In the genomic region with DNA sequence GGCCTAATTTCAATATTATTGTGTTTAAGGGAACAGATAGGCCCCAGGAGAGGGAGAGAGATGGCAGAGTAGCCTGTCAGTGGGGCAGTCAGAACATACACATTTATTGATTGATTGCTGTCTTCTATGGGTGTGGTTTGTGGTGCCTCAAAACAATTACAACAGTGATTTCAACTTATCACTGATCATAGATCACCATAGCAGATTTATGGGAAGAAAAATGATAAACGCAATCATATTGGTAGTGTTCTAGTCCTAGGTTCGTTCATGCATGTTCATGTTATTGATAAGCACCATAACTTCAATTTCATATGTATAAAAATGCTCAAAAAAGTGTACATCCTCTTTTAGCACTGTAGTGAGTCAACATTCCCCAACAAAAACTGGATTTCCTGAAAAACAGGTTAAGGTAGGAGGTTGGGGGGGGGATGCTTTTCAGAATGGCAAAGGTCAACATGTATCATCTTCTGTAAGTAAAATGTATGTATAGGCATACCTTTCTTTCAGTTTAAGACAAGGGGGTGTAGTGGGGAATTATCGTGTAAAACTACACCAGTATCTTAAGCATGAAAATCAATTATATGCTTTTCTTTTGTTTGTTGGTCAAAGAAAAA, we compare ENCODE assay signal across 7 cellular contexts. TPM values are rescaled to one million over a fixed set of nuclear protein-coding genes. Genes with fewer than 3 reads are reported as not detected.
DNase-seq lines count a peak whose midpoint lies in the region; ATAC-seq and TF ChIP-seq lines count a peak whose summit lies in the region.

No MANE protein-coding gene starts in this region.

- TF ChIP-seq POLR2A in spleen (IDR thresholded peaks at IDR 0.05): no peak

- CTCF ChIA-PET in activated B cell treated with CpG ODN at 0.5 μM for 24 hours (lab: Charles Lee): interaction anchor here (1.8 kb wide), 1 partner anchor 111 kb away, joined by 9 read pairs; the partner anchor contains the start of gene FGFBP3

- WGBS in right cardiac atrium: 45% methylated on average over 3 of the region's 3 CpGs
- 46 to 59% (median 52%) methylated on average over 3 of the region's 3 CpGs for WGBS in spleen, 5 donors

- POLR2A ChIA-PET in activated B cell treated with CpG ODN at 0.5 μM for 24 hours (lab: Charles Lee): interaction anchor here (1.0 to 4.3 kb wide), 5 partner anchors 111 to 794 kb away, joined by 3 to 28 read pairs (median 7); partner anchors contain the start of gene BTAF1

- no peaks in the 10 kb centered on the region for H3K9me3 Mint-ChIP-seq in activated B cell treated with CpG ODN at 0.5 μM for 24 hours

- peaks cover 0 to 11% (median 0%) of the 10 kb centered on the region in 6 donors for H3K36me3 ChIP-seq in spleen

- ATAC-seq in activated B cell treated with CpG ODN at 0.5 μM for 24 hours (ENCODE audit: low read depth) (no peak), right cardiac atrium (no peak)

- no peaks in the 10 kb centered on the region for H3K27me3 Mint-ChIP-seq in activated B cell treated with CpG ODN at 0.5 μM for 24 hours

- H3K4me3 Mint-ChIP-seq in activated B cell treated with CpG ODN at 0.5 μM for 24 hours: peak overlapping the region; percentile 87

- H3K4me1 Mint-ChIP-seq in activated B cell treated with CpG ODN at 0.5 μM for 24 hours: peaks cover 58% of the 10 kb centered on the region

- H3K27ac Mint-ChIP-seq in activated B cell treated with CpG ODN at 0.5 μM for 24 hours: peak overlapping the region; percentile 97

- TF ChIP-seq CTCF in activated B cell treated with CpG ODN at 0.5 μM for 24 hours (IDR thresholded peaks at IDR 0.05) (no peak), spleen (IDR thresholded peaks at IDR 0.05 in 8 of 11, conservative IDR thresholded peaks at IDR 0.05 in 3 of 11) (no peak)

- DNase-seq in HPDE6-E6E7 (ENCODE audit: extremely low spot score) (peak; percentile 39), activated B cell treated with CpG ODN at 0.5 μM for 24 hours (no peak), right cardiac atrium (no peak), spleen (no peak), cerebellar cortex (ENCODE audit: low spot score) (no peak), kidney glomerular epithelial cell (lab: John Stamatoyannopoulos, UW) (no peak)
- no peak for DNase-seq in central memory CD4-positive, alpha-beta T cell

- H3K4me3 ChIP-seq in right cardiac atrium (ENCODE audit: low read length): peak overlapping the region; percentile 70
- H3K4me3 ChIP-seq in spleen: peak overlapping the region; percentile 33 to 93 (median 76)

- intact Hi-C loops in activated B cell treated with CpG ODN at 0.5 μM for 24 hours (cut with micrococcal nuclease): loop anchor here (5.0 to 10.0 kb wide), 6 partner anchors 572 to 1910 kb away; partner anchors contain the start of genes EXOC6, IDE and PCGF5
- intact Hi-C loops in right cardiac atrium (cut with DNase I): no loop called here
- intact Hi-C loops in spleen (cut with DNase I; ENCODE audit: low total_unique reads): no loop called here

- H3K36me3 Mint-ChIP-seq in activated B cell treated with CpG ODN at 0.5 μM for 24 hours (ENCODE audit: low read depth): peaks cover 29% of the 10 kb centered on the region

- H3K4me1 ChIP-seq in right cardiac atrium (ENCODE audit: control insufficient read depth, insufficient read depth, low read length) (no peaks in the 10 kb centered on the region), spleen (peaks cover 30 to 57% (median 49%) of the 10 kb centered on the region in 6 donors)

- H3K27me3 ChIP-seq in right cardiac atrium (ENCODE audit: control insufficient read depth, insufficient read depth) (no peaks in the 10 kb centered on the region), spleen (replicated peaks in 1 of 7) (no peaks in the 10 kb centered on the region)

- H3K9me3 ChIP-seq in right cardiac atrium (ENCODE audit: control insufficient read depth, low read length) (no peaks in the 10 kb centered on the region), spleen (no peaks in the 10 kb centered on the region)

- H3K27ac ChIP-seq in right cardiac atrium (ENCODE audit: low read length): peak overlapping the region; percentile 67
- peak overlapping the region; percentile 95 to 100 (median 98) for H3K27ac ChIP-seq in spleen

RNA-seq across cellular contexts. Expression of gene TNKS2, which starts 1.0 kb away (rescaled TPM):
- 29.5 and 33.1 TPM in 2 replicates for total RNA-seq in activated B cell treated with CpG ODN at 0.5 μM for 24 hours
- total RNA-seq in right cardiac atrium: 10 to 100 TPM; 18.0 to 21.4 (median 19.9) TPM
- 6.1 TPM for polyA plus RNA-seq in right cardiac atrium
- total RNA-seq in spleen: 10 to 100 TPM; 48.0 to 78.2 (median 63.1) TPM
- 10 to 100 TPM; 12.4 to 20.9 (median 13.1) TPM for polyA plus RNA-seq in spleen
